ENCODE assay signal across 35 cellular contexts in the genomic region with DNA sequence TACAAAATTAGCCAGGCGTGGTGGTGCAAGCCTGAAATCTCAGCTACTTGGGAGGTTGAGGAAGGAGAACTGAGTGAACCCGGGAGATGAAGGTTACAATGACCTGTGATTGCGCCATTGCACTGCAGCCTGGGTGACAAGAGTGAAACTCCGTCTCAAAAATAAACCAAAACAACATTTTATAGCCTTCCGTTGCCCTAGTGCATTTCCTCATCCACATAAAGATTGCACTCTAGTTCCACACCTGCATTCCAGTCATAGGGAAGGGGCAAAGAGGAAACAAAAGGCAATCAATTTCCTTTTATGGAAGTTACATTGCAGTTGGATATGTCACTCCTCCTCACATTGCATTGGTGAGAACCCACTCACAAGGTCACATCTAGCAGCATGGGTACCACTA.
"Had no signal": no experiment of that assay in that cellular context is flagged by ENCODE, and none has a peak within 500 bp of the region (broad histone marks: within the 10 kb centered on the region; RNA-seq: fewer than 3 reads in every experiment).

No MANE protein-coding gene starts in this region.

- H3K4me1 ChIP-seq: ascending aorta, breast epithelium, esophagus muscularis mucosa, foreskin keratinocyte, gastrocnemius medialis, heart left ventricle had no signal

- H3K27ac Mint-ChIP-seq: activated CD4-positive, alpha-beta memory T cell treated with anti-CD3 and anti-CD28 coated beads for 36 hours; activated CD4-positive, alpha-beta T cell treated with anti-CD3 and anti-CD28 coated beads for 36 hours; activated CD4-positive, alpha-beta T cell treated with anti-CD3 and anti-CD28 coated beads, Interleukin-2, amount 10 ng/mL, durations not matched to agents 24 days and 14 days; activated CD8-positive, alpha-beta memory T cell treated with anti-CD3 and anti-CD28 coated beads, Interleukin-2, amount 10 ng/mL, durations not matched to agents 7 days and 5 days; activated CD8-positive, alpha-beta T cell treated with anti-CD3 and anti-CD28 coated beads, Interleukin-2, amount 10 ng/mL, durations not matched to agents 7 days and 5 days; activated naive CD4-positive, alpha-beta T cell treated with anti-CD3 and anti-CD28 coated beads for 36 hours; activated naive CD4-positive, alpha-beta T cell treated with anti-CD3 and anti-CD28 coated beads, Interleukin-2, amount 50 U/mL, for 24 hours; activated naive CD8-positive, alpha-beta T cell treated with anti-CD3 and anti-CD28 coated beads for 36 hours; activated T-helper 1 cell treated with anti-CD3 and anti-CD28 coated beads, Interleukin-12 subunit alpha, Interleukin-12 subunit beta, Interleukin-2, Interleukin-4 antibody, amounts not matched to agents 30 ng/mL and 10 ng/mL and 1 ng/mL, durations not matched to agents 14 hours and 24 hours and 36 hours; activated T-helper 2 cell treated with anti-CD3 and anti-CD28 coated beads, Interferon-gamma antibody, Interleukin-2, Interleukin-4, amounts not matched to agents 10 μg/mL and 5 μg/mL and 100 μg/mL, durations not matched to agents 14 hours and 24 hours and 36 hours; dendritic cell treated with granulocyte-macrophage colony-stimulating factor and Interleukin-4, amounts not matched to agents 40 ng/mL and 50 ng/mL, for 4 days; endodermal cell; T-helper 17 cell; T-helper 2 cell treated with Interferon-gamma antibody and Interleukin-4, amounts not matched to agents 5 μg/mL and 100 μg/mL, for 36 hours had no signal

- H3K27me3 ChIP-seq: ascending aorta, breast epithelium, cardiac muscle cell, dorsolateral prefrontal cortex, gastrocnemius medialis, heart left ventricle had no signal

- ATAC-seq: activated CD4-positive, alpha-beta T cell treated with anti-CD3 and anti-CD28 coated beads for 36 hours; activated CD8-positive, alpha-beta memory T cell treated with anti-CD3 and anti-CD28 coated beads, Interleukin-2, amount 10 ng/mL, durations not matched to agents 7 days and 5 days; activated CD8-positive, alpha-beta T cell treated with anti-CD3 and anti-CD28 coated beads, Interleukin-2, amount 10 ng/mL, durations not matched to agents 7 days and 5 days; foreskin keratinocyte; gastrocnemius medialis; heart left ventricle; T-helper 17 cell had no signal

- DNase-seq: activated CD4-positive, alpha-beta memory T cell treated with anti-CD3 and anti-CD28 coated beads for 36 hours; activated CD4-positive, alpha-beta T cell treated with anti-CD3 and anti-CD28 coated beads for 36 hours; activated CD4-positive, alpha-beta T cell treated with anti-CD3 and anti-CD28 coated beads, Interleukin-2, amount 10 ng/mL, durations not matched to agents 24 days and 14 days; activated CD4-positive, CD25-positive, alpha-beta regulatory T cell; activated CD4-positive, CD25-positive, alpha-beta regulatory T cell treated with anti-CD3 and anti-CD28 coated beads, Interleukin-2, amount 50 U/mL, for 72 hours; activated CD8-positive, alpha-beta memory T cell treated with anti-CD3 and anti-CD28 coated beads, Interleukin-2, amount 10 ng/mL, durations not matched to agents 7 days and 5 days; activated CD8-positive, alpha-beta memory T cell treated with anti-CD3 and anti-CD28 coated beads, Interleukin-2, amount 50 U/mL, for 4 hours; activated CD8-positive, alpha-beta T cell treated with anti-CD3 and anti-CD28 coated beads, Interleukin-2, amount 10 ng/mL, durations not matched to agents 7 days and 5 days; activated effector memory CD4-positive, alpha-beta T cell treated with anti-CD3 and anti-CD28 coated beads, Interleukin-2, amount 50 U/mL, for 16 hours; activated naive CD4-positive, alpha-beta T cell treated with anti-CD3 and anti-CD28 coated beads for 36 hours; activated naive CD8-positive, alpha-beta T cell treated with anti-CD3 and anti-CD28 coated beads for 36 hours; activated T-cell treated with anti-CD3 and anti-CD28 coated beads, Interleukin-2, amount 50 U/mL, for 1 hour; activated T-cell treated with anti-CD3 and anti-CD28 coated beads, Interleukin-2, amount 50 U/mL, for 48 hours; central memory CD4-positive, alpha-beta T cell; cerebellar nuclear complex; dorsolateral prefrontal cortex; effector memory CD4-positive, alpha-beta T cell; endodermal cell; foreskin keratinocyte; gastrocnemius medialis; glutamatergic neuron; heart left ventricle; T-helper 1 cell; T-helper 17 cell had no signal

- H3K36me3 Mint-ChIP-seq: activated CD8-positive, alpha-beta memory T cell treated with anti-CD3 and anti-CD28 coated beads, Interleukin-2, amount 10 ng/mL, durations not matched to agents 7 days and 5 days had no signal

- H3K4me3 ChIP-seq: ascending aorta, breast epithelium, cardiac muscle cell, coronary artery, dorsolateral prefrontal cortex, esophagus muscularis mucosa, gastrocnemius medialis, heart left ventricle had no signal

- H3K9me3 ChIP-seq: ascending aorta, gastrocnemius medialis had no signal

- H3K4me1 Mint-ChIP-seq: activated CD8-positive, alpha-beta memory T cell treated with anti-CD3 and anti-CD28 coated beads, Interleukin-2, amount 10 ng/mL, durations not matched to agents 7 days and 5 days had no signal

- H3K4me3 Mint-ChIP-seq: activated CD4-positive, alpha-beta memory T cell treated with anti-CD3 and anti-CD28 coated beads for 36 hours; activated CD4-positive, alpha-beta T cell treated with anti-CD3 and anti-CD28 coated beads for 36 hours; activated CD4-positive, alpha-beta T cell treated with anti-CD3 and anti-CD28 coated beads, Interleukin-2, amount 10 ng/mL, durations not matched to agents 24 days and 14 days; activated CD8-positive, alpha-beta memory T cell treated with anti-CD3 and anti-CD28 coated beads, Interleukin-2, amount 10 ng/mL, durations not matched to agents 7 days and 5 days; activated CD8-positive, alpha-beta T cell treated with anti-CD3 and anti-CD28 coated beads, Interleukin-2, amount 10 ng/mL, durations not matched to agents 7 days and 5 days; activated naive CD4-positive, alpha-beta T cell treated with anti-CD3 and anti-CD28 coated beads for 36 hours; activated naive CD4-positive, alpha-beta T cell treated with anti-CD3 and anti-CD28 coated beads, Interleukin-2, amount 50 U/mL, for 24 hours; activated naive CD8-positive, alpha-beta T cell treated with anti-CD3 and anti-CD28 coated beads for 36 hours; activated T-helper 1 cell treated with anti-CD3 and anti-CD28 coated beads, Interleukin-12 subunit alpha, Interleukin-12 subunit beta, Interleukin-2, Interleukin-4 antibody, amounts not matched to agents 30 ng/mL and 10 ng/mL and 1 ng/mL, durations not matched to agents 14 hours and 24 hours and 36 hours; brain; dendritic cell treated with granulocyte-macrophage colony-stimulating factor and Interleukin-4, amounts not matched to agents 40 ng/mL and 50 ng/mL, for 4 days; endodermal cell; T-helper 17 cell; T-helper 2 cell treated with Interferon-gamma antibody and Interleukin-4, amounts not matched to agents 5 μg/mL and 100 μg/mL, for 36 hours had no signal

- H3K27me3 Mint-ChIP-seq: activated CD4-positive, alpha-beta memory T cell treated with anti-CD3 and anti-CD28 coated beads for 36 hours; activated CD4-positive, alpha-beta T cell treated with anti-CD3 and anti-CD28 coated beads for 36 hours; activated CD4-positive, alpha-beta T cell treated with anti-CD3 and anti-CD28 coated beads, Interleukin-2, amount 10 ng/mL, durations not matched to agents 24 days and 14 days; activated CD8-positive, alpha-beta memory T cell treated with anti-CD3 and anti-CD28 coated beads, Interleukin-2, amount 10 ng/mL, durations not matched to agents 7 days and 5 days; activated naive CD4-positive, alpha-beta T cell treated with anti-CD3 and anti-CD28 coated beads, Interleukin-2, amount 50 U/mL, for 24 hours; activated naive CD8-positive, alpha-beta T cell treated with anti-CD3 and anti-CD28 coated beads for 36 hours; dendritic cell treated with granulocyte-macrophage colony-stimulating factor and Interleukin-4, amounts not matched to agents 40 ng/mL and 50 ng/mL, for 4 days; T-helper 17 cell had no signal

- H3K27ac ChIP-seq: ascending aorta, breast epithelium, cardiac muscle cell, coronary artery, dorsolateral prefrontal cortex, esophagus muscularis mucosa, foreskin keratinocyte, gastrocnemius medialis, heart left ventricle had no signal

- H3K36me3 ChIP-seq: ascending aorta, breast epithelium, cardiac muscle cell, esophagus muscularis mucosa, gastrocnemius medialis, heart left ventricle had no signal
